ENCODE assay signal across 29 cellular contexts in the genomic region with DNA sequence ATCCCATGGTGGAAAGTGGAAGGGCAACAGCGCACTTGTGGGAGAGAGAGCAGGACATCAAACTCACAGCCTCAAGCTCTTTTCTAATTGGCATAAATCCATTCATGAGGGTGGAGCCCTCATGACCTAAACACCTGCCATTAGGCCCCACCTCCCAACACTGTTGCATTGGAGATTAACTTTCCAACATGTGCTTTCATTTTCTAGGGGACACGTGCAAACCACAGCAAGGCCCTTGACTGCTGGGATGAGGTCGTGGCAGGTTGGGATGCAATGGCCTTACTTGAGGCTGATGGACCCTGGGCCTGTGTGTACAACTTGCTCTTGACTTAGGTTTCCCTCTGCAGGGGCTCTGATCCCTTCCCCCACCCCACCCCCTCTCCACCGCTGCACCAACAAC. TPM values are rescaled to one million over a fixed set of nuclear protein-coding genes. Genes with fewer than 3 reads are reported as not detected.
DNase-seq lines count a peak whose midpoint lies in the region; TF ChIP-seq lines count a peak whose summit lies in the region.
"Had no signal": no experiment of that assay in that cellular context is flagged by ENCODE, and none has a peak within 500 bp of the region (broad histone marks: within the 10 kb centered on the region; RNA-seq: fewer than 3 reads in every experiment).

No MANE protein-coding gene starts in this region.

- H2BK120ac ChIP-seq in neuronal stem cell (ENCODE audit: low read depth, low read length), result no peak overlapping the region

- intact Hi-C loops in spleen (cut with DNase I; ENCODE audit: low total_unique reads), result no loop called here

- H3K79me1 ChIP-seq in neuronal stem cell (ENCODE audit: low read depth, low read length), result no peaks in the 10 kb centered on the region

- H2BK15ac ChIP-seq in neuronal stem cell (ENCODE audit: low read length), result no peak overlapping the region

- TF ChIP-seq CTCF in GM13977 (IDR thresholded peaks at IDR 0.05; ENCODE audit: extremely low read depth, insufficient read depth, missing control alignments), result no peak
- TF ChIP-seq CTCF in foreskin fibroblast (IDR thresholded peaks at IDR 0.05; ENCODE audit: low read depth, low read length), result no peak
- TF ChIP-seq CTCF in spleen (IDR thresholded peaks at IDR 0.05 in 8 of 11, conservative IDR thresholded peaks at IDR 0.05 in 3 of 11), result no peak

- no peak overlapping the region for H3K4me3 ChIP-seq in neuronal stem cell (ENCODE audit: low read length in 2 of 2)
- H3K4me3 ChIP-seq in foreskin fibroblast (ENCODE audit: low read depth in 1 of 2, low read length in 2 of 2), result no peak overlapping the region
- H3K4me3 ChIP-seq in spleen, result no peak overlapping the region
- H3K4me3 ChIP-seq: cardiac muscle cell, coronary artery, GM23338, psoas muscle, thoracic aorta, uterus had no signal

- H2AFZ ChIP-seq in neuronal stem cell (ENCODE audit: low read length), result no peak overlapping the region
- H2AFZ ChIP-seq: GM23338 had no signal

- H3K9ac ChIP-seq in neuronal stem cell (ENCODE audit: low read depth, low read length, poor library complexity), result no peak overlapping the region

- no peak for TF ChIP-seq POLR2A in spleen (IDR thresholded peaks at IDR 0.05)

- no peak overlapping the region for H4K8ac ChIP-seq in neuronal stem cell (ENCODE audit: low read depth, low read length)

- H3K23ac ChIP-seq in neuronal stem cell (ENCODE audit: low read depth, low read length, poor library complexity), result peak overlapping the region; percentile 65

- WGBS in neuronal stem cell (ENCODE audit: extremely low coverage in 2 of 2, insufficient read length in 2 of 2, insufficient replicate concordance in 1 of 2), 2 donors, result no CpG with 5 or more reads among the region's 4 CpGs
- WGBS in spleen, 5 donors, result 79 to 96% (median 87%) methylated on average over 4 of the region's 4 CpGs

- H2BK5ac ChIP-seq in neuronal stem cell (ENCODE audit: low read length), result no peak overlapping the region

- in situ Hi-C loops in GM13977 (cut with MboI; ENCODE audit: low pct_unique_long_range_greater_than_20kb, low sequenced_read_pairs, unreplicated experiment), result no loop called here

- H2AK5ac ChIP-seq in neuronal stem cell (ENCODE audit: low read depth, low read length), result no peak overlapping the region

- H3K27me3 ChIP-seq in neuronal stem cell (ENCODE audit: control insufficient read depth in 3 of 3, insufficient read depth in 3 of 3, low read depth in 1 of 3, low read length in 3 of 3), result no peaks in the 10 kb centered on the region
- H3K27me3 ChIP-seq in spleen (replicated peaks in 1 of 7), result no peaks in the 10 kb centered on the region
- H3K27me3 ChIP-seq: cardiac muscle cell, uterus had no signal

- no peak overlapping the region for H2BK12ac ChIP-seq in neuronal stem cell (ENCODE audit: low read length)

- H3K18ac ChIP-seq in neuronal stem cell (ENCODE audit: low read length), result no peak overlapping the region

- H3K14ac ChIP-seq in neuronal stem cell (ENCODE audit: low read length), result no peak overlapping the region

- H3K27ac ChIP-seq in neuronal stem cell (replicated peaks; ENCODE audit: low read length), result no peak overlapping the region
- peak overlapping the region in 2 of 8 donors; percentile 39 to 70 for H3K27ac ChIP-seq in spleen
- H3K27ac ChIP-seq: cardiac muscle cell, coronary artery, psoas muscle, thoracic aorta, uterus, VCaP had no signal

- H3K9me3 ChIP-seq in neuronal stem cell (replicated peaks in 1 of 2; ENCODE audit: control insufficient read depth in 2 of 2, insufficient read depth in 1 of 2, low read depth in 1 of 2, low read length in 2 of 2) (no peaks in the 10 kb centered on the region), spleen (no peaks in the 10 kb centered on the region)
- H3K9me3 ChIP-seq: psoas muscle, thoracic aorta, uterus had no signal

- H3K4me1 ChIP-seq in neuronal stem cell (ENCODE audit: control insufficient read depth in 2 of 2, insufficient read depth in 1 of 2, low read depth in 1 of 2, low read length in 2 of 2), result no peaks in the 10 kb centered on the region
- H3K4me1 ChIP-seq in spleen, result peaks cover 0 to 13% (median 4%) of the 10 kb centered on the region in 6 donors
- H3K4me1 ChIP-seq: psoas muscle, uterus had no signal

- no peak overlapping the region for H3K4me2 ChIP-seq in neuronal stem cell (ENCODE audit: insufficient read depth, low read length, poor library complexity, severe bottlenecking)
- H3K4me2 ChIP-seq: GM23338 had no signal

- no peak overlapping the region for H4K91ac ChIP-seq in neuronal stem cell (ENCODE audit: low read depth, low read length, poor library complexity)

- H3K4ac ChIP-seq in neuronal stem cell (ENCODE audit: low read length), result no peak overlapping the region

- H3K36me3 ChIP-seq in neuronal stem cell (replicated peaks in 1 of 2; ENCODE audit: control insufficient read depth in 2 of 2, insufficient read depth in 2 of 2, low read length in 2 of 2) (no peaks in the 10 kb centered on the region), spleen (no peaks in the 10 kb centered on the region)
- H3K36me3 ChIP-seq: cardiac muscle cell, thoracic aorta, uterus had no signal

- DNase-seq in NCI-H2107 treated with DMSO at 0.1 percent for 48 hours (lab: John Stamatoyannopoulos, UW; ENCODE audit: unreplicated experiment), result peak; percentile 73
- DNase-seq in NCI-H2107 (lab: John Stamatoyannopoulos, UW), result no peak
- DNase-seq in MV-4-11 (lab: John Stamatoyannopoulos, UW), result peak; percentile 24
- DNase-seq in OCI-M1 (lab: John Stamatoyannopoulos, UW), result peak; percentile 36
- DNase-seq in neuronal stem cell (ENCODE audit: low spot score), result no peak
- no peak for DNase-seq in GM13977 (ENCODE audit: low spot score)
- no peak for DNase-seq in foreskin fibroblast
- DNase-seq in spleen, result no peak
- DNase-seq: 8988T; activated CD4-positive, alpha-beta T cell treated with anti-CD3 and anti-CD28 coated beads for 48 hours; activated CD8-positive, alpha-beta memory T cell treated with anti-CD3 and anti-CD28 coated beads for 24 hours; activated effector memory CD4-positive, alpha-beta T cell treated with Interleukin-2 at 50 U/mL for 16 hours; aorta; CD4-positive, alpha-beta T cell; EL; foreskin melanocyte; left cardiac atrium; NCI-H1417 treated with DMSO at 0.1 percent for 48 hours; NCI-H2171 treated with DMSO at 0.1 percent for 48 hours; NCI-H526 treated with DMSO at 0.1 percent for 48 hours; psoas muscle; SHP77; uterus had no signal

RNA-seq across cellular contexts. Expression of gene NEK2, which starts 35.9 kb away (rescaled TPM):
- polyA plus RNA-seq in neuronal stem cell (2013, experiment 1 of 2), result 35.5 TPM
- polyA plus RNA-seq in neuronal stem cell (2013, experiment 2 of 2), result 36.7 TPM
- 1 to 10 TPM in 5 of 7 donors, under 1 TPM in 2; 0.38 to 5.5 (median 2.4) TPM for total RNA-seq in spleen
- polyA plus RNA-seq in spleen, result 1 to 10 TPM in 2 of 3 donors, under 1 TPM in 1; 0.74 to 4.0 (median 1.6) TPM
- total RNA-seq: CD4-positive, alpha-beta T cell; psoas muscle had no signal
- polyA plus RNA-seq: IgD-negative memory B cell had no signal

Comparison
In these comparisons a context has a peak if more than half of its experiments do, and no peak if none do; other contexts are left out.
1. DNase-seq: peak in NCI-H2107 treated with DMSO at 0.1 percent for 48 hours (single experiment), MV-4-11 (single experiment) and OCI-M1 (single experiment); none in NCI-H2107 (single experiment), neuronal stem cell (single experiment), GM13977 (single experiment), foreskin fibroblast (0 of 2) and spleen (single experiment).